Comparison of ENCODE assay signal across 20 cellular contexts in genomic region chr1:227749225-227749624, GRCh38. TPM values are rescaled to one million over a fixed set of nuclear protein-coding genes. Genes with fewer than 3 reads are reported as not detected.
A peak's percentile ranks its signal among the peaks of the same experiment; 100 is the strongest.
DNase-seq lines count a peak whose midpoint lies in the region; ATAC-seq, FAIRE-seq and TF ChIP-seq lines count a peak whose summit lies in the region.
"Had no signal": no experiment of that assay in that cellular context is flagged by ENCODE, and none has a peak within 500 bp of the region (broad histone marks: within the 10 kb centered on the region; RNA-seq: fewer than 3 reads in every experiment).

No MANE protein-coding gene starts in this region.

- H2AFZ ChIP-seq in trophoblast cell (ENCODE audit: insufficient read depth, low read length, poor library complexity) = no peak overlapping the region

- H3K27me3 ChIP-seq in CD4-positive, alpha-beta memory T cell (ENCODE audit: insufficient read depth, low read length) = no peaks in the 10 kb centered on the region
- no peaks in the 10 kb centered on the region for H3K27me3 ChIP-seq in bronchial epithelial cell (ENCODE audit: control insufficient read depth, insufficient read depth, low read length)
- H3K27me3 ChIP-seq in trophoblast cell (ENCODE audit: insufficient read depth, low read length) = no peaks in the 10 kb centered on the region
- H3K27me3 ChIP-seq: cardiac muscle cell, left lung had no signal

- peaks cover 17% of the 10 kb centered on the region for H3K4me1 Mint-ChIP-seq in activated CD4-positive, alpha-beta T cell treated with anti-CD3 and anti-CD28 coated beads for 36 hours
- peaks cover 26 to 74% (median 40%) of the 10 kb centered on the region in 4 donors for H3K4me1 Mint-ChIP-seq in CD4-positive, alpha-beta memory T cell

- POLR2A ChIA-PET in activated CD4-positive, alpha-beta T cell treated with anti-CD3 and anti-CD28 coated beads for 36 hours (lab: Charles Lee) = no interaction called here
- POLR2A ChIA-PET in CD4-positive, alpha-beta memory T cell (lab: Charles Lee; ENCODE audit: partially characterized antibody) = no interaction called here

- H2BK5ac ChIP-seq in trophoblast cell (ENCODE audit: low read depth, low read length, poor library complexity) = no peak overlapping the region

- no peak overlapping the region for H3K4me2 ChIP-seq in trophoblast cell (ENCODE audit: low read length)

- no peak overlapping the region for H3K4me3 ChIP-seq in CD4-positive, alpha-beta memory T cell (ENCODE audit: low read length in 2 of 2)
- H3K4me3 ChIP-seq in bronchial epithelial cell (ENCODE audit: low read depth, low read length) (no peak overlapping the region), trophoblast cell (ENCODE audit: low read depth, low read length) (peak overlapping the region; percentile 50)
- H3K4me3 ChIP-seq: cardiac muscle cell, left lung had no signal

- no peak for ATAC-seq in activated CD4-positive, alpha-beta T cell treated with anti-CD3 and anti-CD28 coated beads for 36 hours
- no peak for ATAC-seq in HG03025 (IDR thresholded peaks at IDR 0.05; ENCODE audit: low FRiP score, unreplicated experiment)
- ATAC-seq: SK-N-SH treated with all-trans-retinoic acid at 6 μM for 48 hours had no signal

- peaks cover 23% of the 10 kb centered on the region for H3K36me3 ChIP-seq in CD4-positive, alpha-beta memory T cell (ENCODE audit: insufficient read depth, low read length)
- peaks cover 8% of the 10 kb centered on the region for H3K36me3 ChIP-seq in bronchial epithelial cell (ENCODE audit: control insufficient read depth, insufficient read depth, low read length)
- H3K36me3 ChIP-seq in trophoblast cell (ENCODE audit: control insufficient read depth in 1 of 2, insufficient read depth in 2 of 2, low read length in 2 of 2) = peaks cover 32 to 43% of the 10 kb centered on the region in 2 experiments
- H3K36me3 ChIP-seq: cardiac muscle cell had no signal

- peak overlapping the region; percentile 39 for H3K27ac ChIP-seq in CD4-positive, alpha-beta memory T cell (ENCODE audit: low read depth, low read length)
- no peak overlapping the region for H3K27ac ChIP-seq in trophoblast cell (ENCODE audit: low read depth, low read length)
- H3K27ac ChIP-seq: cardiac muscle cell, HL-60, left lung had no signal

- no peak for TF ChIP-seq CTCF in bronchial epithelial cell (IDR thresholded peaks at IDR 0.05; ENCODE audit: insufficient read depth, low read length, severe bottlenecking)

- intact Hi-C loops in activated CD4-positive, alpha-beta T cell treated with anti-CD3 and anti-CD28 coated beads for 36 hours (cut with DNase I, micrococcal nuclease) = no loop called here
- intact Hi-C loops in CD4-positive, alpha-beta memory T cell (cut with micrococcal nuclease) = no loop called here

- H3K9ac ChIP-seq in trophoblast cell (ENCODE audit: low read length) = no peak overlapping the region

- H3K23ac ChIP-seq in trophoblast cell (ENCODE audit: low read length) = no peak overlapping the region

- H3K4me3 Mint-ChIP-seq in activated CD4-positive, alpha-beta T cell treated with anti-CD3 and anti-CD28 coated beads for 36 hours = no peak overlapping the region
- H3K4me3 Mint-ChIP-seq in CD4-positive, alpha-beta memory T cell = peak overlapping the region in 6 of 8 donors; percentile 1 to 71 (median 59)
- H3K4me3 Mint-ChIP-seq: HFFc6; stimulated activated naive CD8-positive, alpha-beta T cell treated with anti-CD3 and anti-CD28 coated beads, Interleukin-15, amount 100 ng/mL, for 72 hours had no signal

- no peak overlapping the region for H4K91ac ChIP-seq in trophoblast cell (ENCODE audit: low read depth, low read length)

- H3K18ac ChIP-seq in trophoblast cell (ENCODE audit: low read length) = no peak overlapping the region

- H3K4me1 ChIP-seq in CD4-positive, alpha-beta memory T cell (ENCODE audit: insufficient read depth, low read length) = peaks cover 56% of the 10 kb centered on the region
- no peaks in the 10 kb centered on the region for H3K4me1 ChIP-seq in trophoblast cell (ENCODE audit: control insufficient read depth in 1 of 2, insufficient read depth in 2 of 2, low read length in 2 of 2)

- no peaks in the 10 kb centered on the region for H3K9me3 ChIP-seq in CD4-positive, alpha-beta memory T cell (ENCODE audit: control insufficient read depth in 1 of 2, low read length in 2 of 2)
- H3K9me3 ChIP-seq in trophoblast cell (ENCODE audit: insufficient read depth, low read depth, low read length) = no peaks in the 10 kb centered on the region
- H3K9me3 ChIP-seq: left lung had no signal

- FAIRE-seq in bronchial epithelial cell (lab: Jason Lieb, UNC) = peak; percentile 50
- FAIRE-seq: TTC549 had no signal

- H2AK5ac ChIP-seq in trophoblast cell (ENCODE audit: low read length) = no peak overlapping the region

- no CpG with 5 or more reads among the region's 7 CpGs for WGBS in trophoblast cell (ENCODE audit: extremely low coverage, insufficient coverage, insufficient read length)

- H4K8ac ChIP-seq in trophoblast cell (ENCODE audit: low read depth, low read length) = no peak overlapping the region

- no peaks in the 10 kb centered on the region for H3K27me3 Mint-ChIP-seq in activated CD4-positive, alpha-beta T cell treated with anti-CD3 and anti-CD28 coated beads for 36 hours
- no peaks in the 10 kb centered on the region for H3K27me3 Mint-ChIP-seq in CD4-positive, alpha-beta memory T cell
- H3K27me3 Mint-ChIP-seq: stimulated activated naive CD8-positive, alpha-beta T cell treated with anti-CD3 and anti-CD28 coated beads, Interleukin-15, amount 100 ng/mL, for 72 hours had no signal

- peak overlapping the region; percentile 77 for H3K27ac Mint-ChIP-seq in activated CD4-positive, alpha-beta T cell treated with anti-CD3 and anti-CD28 coated beads for 36 hours
- peak overlapping the region; percentile 70 to 89 (median 77) for H3K27ac Mint-ChIP-seq in CD4-positive, alpha-beta memory T cell
- H3K27ac Mint-ChIP-seq: HFFc6 had no signal

- CTCF ChIA-PET in activated CD4-positive, alpha-beta T cell treated with anti-CD3 and anti-CD28 coated beads for 36 hours (lab: Charles Lee) = interaction anchor here (1.0 kb wide), 2 partner anchors 15 to 19 kb away, joined by 3 to 4 read pairs; no protein-coding TSS in a partner anchor
- CTCF ChIA-PET in CD4-positive, alpha-beta memory T cell (lab: Charles Lee; ENCODE audit: partially characterized antibody) = no interaction called here

- H3K36me3 Mint-ChIP-seq in activated CD4-positive, alpha-beta T cell treated with anti-CD3 and anti-CD28 coated beads for 36 hours (ENCODE audit: low read depth) = peaks cover 13% of the 10 kb centered on the region
- H3K36me3 Mint-ChIP-seq in CD4-positive, alpha-beta memory T cell = peaks cover 15 to 32% of the 10 kb centered on the region in 2 donors

- H3K4ac ChIP-seq in trophoblast cell (ENCODE audit: low read depth, low read length) = no peak overlapping the region

- no peak overlapping the region for H4K12ac ChIP-seq in trophoblast cell (ENCODE audit: low read depth, low read length)

- no peak overlapping the region for H2BK12ac ChIP-seq in trophoblast cell (ENCODE audit: low read length)

- no peak overlapping the region for H2BK120ac ChIP-seq in trophoblast cell (ENCODE audit: insufficient read depth, low read length, poor library complexity)

- no peak for DNase-seq in activated CD4-positive, alpha-beta T cell treated with anti-CD3 and anti-CD28 coated beads for 36 hours
- no peak for DNase-seq in activated CD4-positive, alpha-beta T cell treated with anti-CD3 and anti-CD28 coated beads, Interleukin-2, amount 50 U/mL, for 48 hours
- DNase-seq in CD4-positive, alpha-beta memory T cell = no peak
- DNase-seq in bronchial epithelial cell (ENCODE audit: low read depth) (no peak), trophoblast cell (no peak), NOMO-1 treated with DMSO at 0.1 percent for 48 hours (lab: John Stamatoyannopoulos, UW; ENCODE audit: unreplicated experiment) (no peak), NCI-H524 (lab: John Stamatoyannopoulos, UW) (no peak)
- DNase-seq: activated CD4-positive, alpha-beta T cell treated with anti-CD3 and anti-CD28 coated beads for 4 hours; HFFc6; IMR-90; left lung; MM.1S; NCI-H1694 treated with DMSO at 0.1 percent for 48 hours; NCI-H2227 treated with DMSO at 0.1 percent for 48 hours; stimulated activated naive CD8-positive, alpha-beta T cell treated with anti-CD3 and anti-CD28 coated beads, Interleukin-15, amount 100 ng/mL, for 72 hours had no signal

- H3K79me2 ChIP-seq in trophoblast cell (ENCODE audit: control insufficient read depth, insufficient read depth, low read length, poor library complexity) = no peaks in the 10 kb centered on the region

- H3K9me3 Mint-ChIP-seq in activated CD4-positive, alpha-beta T cell treated with anti-CD3 and anti-CD28 coated beads for 36 hours (ENCODE audit: low read depth) = no peaks in the 10 kb centered on the region
- no peaks in the 10 kb centered on the region for H3K9me3 Mint-ChIP-seq in CD4-positive, alpha-beta memory T cell
- H3K9me3 Mint-ChIP-seq: HFFc6; stimulated activated naive CD8-positive, alpha-beta T cell treated with anti-CD3 and anti-CD28 coated beads, Interleukin-15, amount 100 ng/mL, for 72 hours had no signal

- H3K79me1 ChIP-seq in trophoblast cell (ENCODE audit: low read length) = no peaks in the 10 kb centered on the region

- no peak overlapping the region for H3K14ac ChIP-seq in trophoblast cell (ENCODE audit: low read length)

RNA-seq across cellular contexts. Expression of gene SNAP47, which starts 14.0 kb away (rescaled TPM):
- total RNA-seq in activated CD4-positive, alpha-beta T cell treated with anti-CD3 and anti-CD28 coated beads for 36 hours = 10 to 100 TPM; 30.3 to 31.2 TPM
- 10 to 100 TPM; 27.0 to 30.5 TPM for total RNA-seq in CD4-positive, alpha-beta memory T cell
- polyA plus RNA-seq in CD4-positive, alpha-beta memory T cell = 10 to 100 TPM; 46.6 to 53.6 TPM
- 55.0 and 59.0 TPM in 2 replicates for total RNA-seq in bronchial epithelial cell
- 21.0 and 21.1 TPM in 2 replicates for polyA plus RNA-seq in trophoblast cell (2013)

RNA-seq across cellular contexts. Expression of gene JMJD4, which starts 14.1 kb away (rescaled TPM):
- 10 to 100 TPM; 14.4 to 18.1 TPM for total RNA-seq in activated CD4-positive, alpha-beta T cell treated with anti-CD3 and anti-CD28 coated beads for 36 hours
- total RNA-seq in CD4-positive, alpha-beta memory T cell = 10 to 100 TPM; 32.4 to 34.1 TPM
- 10 to 100 TPM; 22.6 to 26.9 TPM for polyA plus RNA-seq in CD4-positive, alpha-beta memory T cell
- total RNA-seq in bronchial epithelial cell = 20.9 and 27.9 TPM in 2 replicates
- polyA plus RNA-seq in trophoblast cell (2013) = 8.1 and 8.8 TPM in 2 replicates
